ENCODE assay signal across 1 cellular context in genomic region chr10:22372922-22373321, GRCh38.
TF ChIP-seq lines count a peak whose summit lies in the region.

No MANE protein-coding gene starts in this region.

TF ChIP-seq in K562, 482 proteins besides CTCF, POLR2A, EP300 and RAD21:
- TF ChIP-seq JUND (IDR thresholded peaks at IDR 0.05; ENCODE audit: borderline replicate concordance, low read depth, low read length) (0 out of 2 replicates have a peak, but pooled peaks have one; percentile 4), JUND (tag; IDR thresholded peaks at IDR 0.05; ENCODE audit: borderline replicate concordance, low read depth, low read length) (no peak), DACH1 (IDR thresholded peaks at IDR 0.05; ENCODE audit: partially characterized antibody) (no peak), MECOM (CRISPR knock-in tag; IDR thresholded peaks at IDR 0.05) (peak; percentile 43; the same call in 1 of the 2 replicates), RCOR1 (IDR thresholded peaks at IDR 0.05; ENCODE audit: borderline replicate concordance in 1 of 2, low read depth in 2 of 2, low read length in 2 of 2) (0 out of 4 replicates have a peak, but pooled peaks of 1 of the 2 experiments have one; percentile 8), RBM22 (IDR thresholded peaks at IDR 0.05; ENCODE audit: low read depth, low read length, poor library complexity, severe bottlenecking) (no peak), ARID2 (IDR thresholded peaks at IDR 0.05) (no peak), SOX6 (IDR thresholded peaks at IDR 0.05) (peak; percentile 37; the same call in 1 of the 2 replicates), FOSL1 (tag; conservative IDR thresholded peaks at IDR 0.05) (0 out of 2 replicates have a peak, but pooled peaks have one; percentile 42)
